In the genomic region with DNA sequence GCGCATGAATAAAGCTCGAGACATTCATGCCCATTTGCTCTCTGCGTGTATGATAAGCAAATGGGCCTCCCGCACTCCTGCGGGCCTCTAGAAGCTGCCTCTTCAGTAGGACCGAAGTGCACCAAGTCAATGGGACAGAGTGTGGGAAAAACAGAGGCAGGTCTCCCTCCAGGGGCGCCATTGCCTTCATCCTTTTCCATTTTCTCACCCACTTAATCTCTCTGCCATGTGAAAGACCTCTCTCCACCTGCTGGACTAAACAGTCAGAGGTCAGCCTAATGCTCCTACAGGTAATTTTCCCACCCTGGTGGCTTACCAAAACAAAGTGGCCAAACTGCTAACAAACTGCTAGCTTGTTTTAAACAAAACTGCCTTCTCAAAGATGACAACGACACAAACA, we compare ENCODE assay signal across 21 cellular contexts.
DNase-seq lines count a peak whose midpoint lies in the region; ATAC-seq and TF ChIP-seq lines count a peak whose summit lies in the region.
"Had no signal": no experiment of that assay in that cellular context is flagged by ENCODE, and none has a peak within 500 bp of the region (broad histone marks: within the 10 kb centered on the region; RNA-seq: fewer than 3 reads in every experiment).

No MANE protein-coding gene starts in this region.

- no peaks in the 10 kb centered on the region for H3K9me2 ChIP-seq in neural cell (ENCODE audit: insufficient read depth, low read length)

- ATAC-seq in GM18498 (IDR thresholded peaks at IDR 0.05; ENCODE audit: unreplicated experiment): no peak
- ATAC-seq: activated T-cell treated with anti-CD3 and anti-CD28 coated beads, Interleukin-2, amount 50 U/mL, for 4 hours; left lung; naive thymus-derived CD8-positive, alpha-beta T cell had no signal

- no peaks in the 10 kb centered on the region for H3K27me3 ChIP-seq in neural cell (ENCODE audit: insufficient read depth, low read depth, low read length)
- H3K27me3 ChIP-seq: left lung, pancreas, sigmoid colon, upper lobe of left lung had no signal

- no peak overlapping the region for H2AFZ ChIP-seq in neural cell (ENCODE audit: low read depth, low read length)

- H3K9me3 ChIP-seq in neural cell (ENCODE audit: low read length): no peaks in the 10 kb centered on the region
- H3K9me3 ChIP-seq: left lung, pancreas, sigmoid colon, upper lobe of left lung had no signal

- no peak for TF ChIP-seq RAD21 in neural cell (conservative IDR thresholded peaks at IDR 0.05)

- peak overlapping the region; percentile 72 for H3K9ac ChIP-seq in neural cell (ENCODE audit: low read length)

- H3K4me3 ChIP-seq in neural cell (ENCODE audit: low read length): no peak overlapping the region
- H3K4me3 ChIP-seq: left lung, pancreas, sigmoid colon, upper lobe of left lung had no signal

- H3K27ac ChIP-seq in VCaP (peak overlapping the region; percentile 34; the same call in 1 of the 2 replicates), neural cell (ENCODE audit: low read length) (peak overlapping the region; percentile 97)
- H3K27ac ChIP-seq: left lung, pancreas, sigmoid colon, upper lobe of left lung had no signal

- H3F3A ChIP-seq in neural cell (ENCODE audit: insufficient read depth, low read length, poor library complexity, severe bottlenecking): peaks cover 23% of the 10 kb centered on the region

- no peak overlapping the region for H3K4me2 ChIP-seq in neural cell (ENCODE audit: low read length)

- DNase-seq in DMS 273 (lab: John Stamatoyannopoulos, UW; ENCODE audit: unreplicated experiment) (peak; percentile 15), DMS 273 treated with DMSO at 0.1 percent for 48 hours (lab: John Stamatoyannopoulos, UW) (no peak), HT-29 (ENCODE audit: low spot score) (peak; percentile 37), islet precursor cell (no peak), NCI-H1105 (lab: John Stamatoyannopoulos, UW) (no peak)
- DNase-seq: activated CD8-positive, alpha-beta memory T cell treated with anti-CD3 and anti-CD28 coated beads for 24 hours; activated naive CD4-positive, alpha-beta T cell treated with Interleukin-2 at 50 U/mL for 16 hours; activated T-cell treated with anti-CD3 and anti-CD28 coated beads, Interleukin-2, amount 50 U/mL, for 4 hours; EL; left lung; naive thymus-derived CD8-positive, alpha-beta T cell; NCI-H1436; NCI-H2171; pancreas; Right ventricle myocardium superior; sigmoid colon; stimulated activated CD4-positive, alpha-beta T cell treated with anti-CD3 and anti-CD28 coated beads, Interleukin-15, amount 100 ng/mL, for 24 hours; upper lobe of left lung had no signal

- TF ChIP-seq CTCF in VCaP (conservative IDR thresholded peaks at IDR 0.05): no peak
- no peak for TF ChIP-seq CTCF in neural cell (IDR thresholded peaks at IDR 0.05; ENCODE audit: poor library complexity, severe bottlenecking)

- no peaks in the 10 kb centered on the region for H4K20me1 ChIP-seq in neural cell (ENCODE audit: insufficient read depth)

- peaks cover 63% of the 10 kb centered on the region for H3K79me2 ChIP-seq in neural cell (replicated peaks; ENCODE audit: insufficient read depth, low read length)

- H3K36me3 ChIP-seq in neural cell (ENCODE audit: insufficient read depth, low read length): no peaks in the 10 kb centered on the region
- H3K36me3 ChIP-seq: left lung, pancreas, sigmoid colon, upper lobe of left lung had no signal

- no peak for TF ChIP-seq EP300 in neural cell (conservative IDR thresholded peaks at IDR 0.05; ENCODE audit: poor library complexity, severe bottlenecking)

TF ChIP-seq in neural cell, 6 proteins besides CTCF, POLR2A, EP300 and RAD21:
- no peak for TF ChIP-seq MXI1 (conservative IDR thresholded peaks at IDR 0.05; ENCODE audit: poor library complexity, severe bottlenecking)
- TF ChIP-seq, protein P1, sequence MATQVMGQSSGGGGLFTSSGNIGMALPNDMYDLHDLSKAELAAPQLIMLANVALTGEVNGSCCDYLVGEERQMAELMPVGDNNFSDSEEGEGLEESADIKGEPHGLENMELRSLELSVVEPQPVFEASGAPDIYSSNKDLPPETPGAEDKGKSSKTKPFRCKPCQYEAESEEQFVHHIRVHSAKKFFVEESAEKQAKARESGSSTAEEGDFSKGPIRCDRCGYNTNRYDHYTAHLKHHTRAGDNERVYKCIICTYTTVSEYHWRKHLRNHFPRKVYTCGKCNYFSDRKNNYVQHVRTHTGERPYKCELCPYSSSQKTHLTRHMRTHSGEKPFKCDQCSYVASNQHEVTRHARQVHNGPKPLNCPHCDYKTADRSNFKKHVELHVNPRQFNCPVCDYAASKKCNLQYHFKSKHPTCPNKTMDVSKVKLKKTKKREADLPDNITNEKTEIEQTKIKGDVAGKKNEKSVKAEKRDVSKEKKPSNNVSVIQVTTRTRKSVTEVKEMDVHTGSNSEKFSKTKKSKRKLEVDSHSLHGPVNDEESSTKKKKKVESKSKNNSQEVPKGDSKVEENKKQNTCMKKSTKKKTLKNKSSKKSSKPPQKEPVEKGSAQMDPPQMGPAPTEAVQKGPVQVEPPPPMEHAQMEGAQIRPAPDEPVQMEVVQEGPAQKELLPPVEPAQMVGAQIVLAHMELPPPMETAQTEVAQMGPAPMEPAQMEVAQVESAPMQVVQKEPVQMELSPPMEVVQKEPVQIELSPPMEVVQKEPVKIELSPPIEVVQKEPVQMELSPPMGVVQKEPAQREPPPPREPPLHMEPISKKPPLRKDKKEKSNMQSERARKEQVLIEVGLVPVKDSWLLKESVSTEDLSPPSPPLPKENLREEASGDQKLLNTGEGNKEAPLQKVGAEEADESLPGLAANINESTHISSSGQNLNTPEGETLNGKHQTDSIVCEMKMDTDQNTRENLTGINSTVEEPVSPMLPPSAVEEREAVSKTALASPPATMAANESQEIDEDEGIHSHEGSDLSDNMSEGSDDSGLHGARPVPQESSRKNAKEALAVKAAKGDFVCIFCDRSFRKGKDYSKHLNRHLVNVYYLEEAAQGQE (IDR thresholded peaks at IDR 0.05; ENCODE audit: borderline replicate concordance): no peak
- no peak for TF ChIP-seq POLR2AphosphoS5 (IDR thresholded peaks at IDR 0.05)
- TF ChIP-seq SMC3 (conservative IDR thresholded peaks at IDR 0.05; ENCODE audit: poor library complexity): no peak
- no peak for TF ChIP-seq EZH2 (IDR thresholded peaks at IDR 0.05; ENCODE audit: borderline replicate concordance, insufficient read depth, low read length, poor library complexity, severe bottlenecking)
- no peak for TF ChIP-seq TAF1 (IDR thresholded peaks at IDR 0.05; ENCODE audit: low read depth)

Comparison
In these comparisons a context has a peak if more than half of its experiments do, and no peak if none do; other contexts are left out.
1. DNase-seq: peak in DMS 273 (single experiment) and HT-29 (single experiment); none in DMS 273 treated with DMSO at 0.1 percent for 48 hours (single experiment), islet precursor cell (single experiment) and NCI-H1105 (single experiment).